Comparison of ENCODE assay signal across 14 cellular contexts in genomic region chr17:31593806-31594205, GRCh38.
DNase-seq lines count a peak whose midpoint lies in the region; ATAC-seq and TF ChIP-seq lines count a peak whose summit lies in the region.
"Had no signal": no experiment of that assay in that cellular context is flagged by ENCODE, and none has a peak within 500 bp of the region (broad histone marks: within the 10 kb centered on the region; RNA-seq: fewer than 3 reads in every experiment).

No MANE protein-coding gene starts in this region.

- 60 to 80% methylated on average over 7 of the region's 7 CpGs for WGBS in esophagus, 2 donors

- H4K20me1 ChIP-seq in osteoblast (ENCODE audit: insufficient read depth, low read length): no peaks in the 10 kb centered on the region

- H3K4me2 ChIP-seq in osteoblast (ENCODE audit: insufficient read depth, low read length): peak overlapping the region; percentile 16

- DNase-seq in BE2C (peak; percentile 50), NCI-H2171 treated with DMSO at 0.1 percent for 48 hours (lab: John Stamatoyannopoulos, UW) (peak; percentile 82), osteoblast (ENCODE audit: insufficient read length, low spot score, missing footprints) (peak; percentile 94), DMS79 treated with DMSO at 0.1 percent for 48 hours (lab: John Stamatoyannopoulos, UW) (no peak), amygdala (lab: John Stamatoyannopoulos, UW) (no peak), retina (no peak)
- DNase-seq: activated T-cell treated with anti-CD3 and anti-CD28 coated beads for 4 hours; central memory CD4-positive, alpha-beta T cell; NCI-H1092 had no signal

- H3K27ac ChIP-seq in esophagus (ENCODE audit: low read depth in 2 of 2, low read length in 1 of 2): peak overlapping the region; percentile 1 to 35
- H3K27ac ChIP-seq in osteoblast (ENCODE audit: low read depth, low read length): peak overlapping the region; percentile 83
- H3K27ac ChIP-seq: HL-60 had no signal

- H3K36me3 ChIP-seq in BE2C (no peaks in the 10 kb centered on the region), esophagus (ENCODE audit: control insufficient read depth in 2 of 2, insufficient read depth in 2 of 2, low read length in 1 of 2) (no peaks in the 10 kb centered on the region), osteoblast (ENCODE audit: insufficient read depth, low read length) (peaks cover 70% of the 10 kb centered on the region)

- no peaks in the 10 kb centered on the region for H3K27me3 ChIP-seq in BE2C
- no peaks in the 10 kb centered on the region for H3K27me3 ChIP-seq in esophagus (ENCODE audit: control insufficient read depth in 1 of 2, insufficient read depth in 2 of 2, low read length in 2 of 2)
- H3K27me3 ChIP-seq in osteoblast (ENCODE audit: insufficient read depth, low read length): no peaks in the 10 kb centered on the region

- no peak overlapping the region for H2AFZ ChIP-seq in osteoblast (ENCODE audit: low read length)

- H3K4me3 ChIP-seq in BE2C (ENCODE audit: low read depth, low read length) (no peak overlapping the region), esophagus (ENCODE audit: low read depth in 1 of 2, low read length in 2 of 2) (no peak overlapping the region), osteoblast (ENCODE audit: insufficient read depth, low read length) (no peak overlapping the region)

- TF ChIP-seq CTCF in BE2C (IDR thresholded peaks at IDR 0.05; ENCODE audit: low read depth, low read length) (no peak), osteoblast (IDR thresholded peaks at IDR 0.05; ENCODE audit: extremely low read depth, low read depth, low read length) (no peak)

- peaks cover 48% of the 10 kb centered on the region for H3K79me2 ChIP-seq in osteoblast (ENCODE audit: insufficient read depth, low read length)

- H3K4me1 ChIP-seq in BE2C (peaks cover 10% of the 10 kb centered on the region), esophagus (ENCODE audit: control insufficient read depth in 2 of 2, insufficient read depth in 2 of 2, low read length in 1 of 2) (peaks cover 17 to 22% of the 10 kb centered on the region in 2 donors), osteoblast (ENCODE audit: insufficient read depth, low read length) (peaks cover 63% of the 10 kb centered on the region)

- no peak for ATAC-seq in HG02884 (IDR thresholded peaks at IDR 0.05; ENCODE audit: unreplicated experiment)
- ATAC-seq: HCT116, Panc1 had no signal

- H3K9me3 ChIP-seq in BE2C: no peaks in the 10 kb centered on the region
- no peaks in the 10 kb centered on the region for H3K9me3 ChIP-seq in esophagus (ENCODE audit: control insufficient read depth in 2 of 2, insufficient read depth in 1 of 2, low read depth in 1 of 2, low read length in 1 of 2)
- no peaks in the 10 kb centered on the region for H3K9me3 ChIP-seq in osteoblast (ENCODE audit: low read depth, low read length)

Comparison
In these comparisons a context has a peak if more than half of its experiments do, and no peak if none do; other contexts are left out.
1. DNase-seq: peak in BE2C (single experiment), NCI-H2171 treated with DMSO at 0.1 percent for 48 hours (single experiment) and osteoblast (single experiment); none in DMS79 treated with DMSO at 0.1 percent for 48 hours (single experiment), amygdala (0 of 56) and retina (single experiment).